In the genomic region with DNA sequence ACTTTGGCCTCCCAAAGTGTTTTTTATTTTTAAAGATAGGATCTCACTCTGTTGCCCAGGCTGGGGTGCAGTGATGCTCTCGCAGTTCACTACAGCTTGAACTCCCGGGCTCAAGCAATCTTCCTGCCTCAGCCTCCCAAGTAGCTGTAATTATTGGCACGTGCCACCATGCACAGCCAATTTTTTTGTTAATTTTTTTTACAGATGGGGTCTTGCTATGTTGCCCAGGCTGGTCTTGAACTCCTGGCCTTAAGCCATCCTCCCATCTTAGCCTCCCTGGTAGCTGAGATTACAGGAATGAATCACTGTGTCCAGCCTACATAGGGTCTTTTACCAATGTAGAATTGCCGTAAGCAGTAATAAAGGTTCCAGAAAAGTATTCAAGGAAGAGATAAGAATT, we compare ENCODE assay signal across 2 cellular contexts.
TF ChIP-seq lines count a peak whose summit lies in the region.

No MANE protein-coding gene starts in this region.

TF ChIP-seq in HepG2, 621 proteins besides CTCF, POLR2A, EP300 and RAD21:
- no peak for TF ChIP-seq GATAD1 (CRISPR knock-in tag; IDR thresholded peaks at IDR 0.05)
- TF ChIP-seq EHMT2 (IDR thresholded peaks at IDR 0.05; ENCODE audit: borderline replicate concordance, low read depth, low read length), result no peak
- TF ChIP-seq ZNF121 (CRISPR knock-in tag; IDR thresholded peaks at IDR 0.05), result peak; percentile 77
- TF ChIP-seq MAFK (conservative IDR thresholded peaks at IDR 0.05 in 1 of 2, IDR thresholded peaks at IDR 0.05 in 1 of 2; ENCODE audit: low read length in 2 of 2), result no peak

TF ChIP-seq in K562, 482 proteins besides CTCF, POLR2A, EP300 and RAD21:
- no peak for TF ChIP-seq DPF2 (IDR thresholded peaks at IDR 0.05)
- peak; percentile 21 for TF ChIP-seq RBM25 (IDR thresholded peaks at IDR 0.05; ENCODE audit: low read depth, low read length, severe bottlenecking)
- TF ChIP-seq ZNF121 (CRISPR knock-in tag; conservative IDR thresholded peaks at IDR 0.05), result peak; percentile 95
